Comparison of ENCODE assay signal across 8 cellular contexts in genomic region chr14:102568115-102568614, GRCh38. TPM values are rescaled to one million over a fixed set of nuclear protein-coding genes. Genes with fewer than 3 reads are reported as not detected.
DNase-seq lines count a peak whose midpoint lies in the region; ATAC-seq, FAIRE-seq and TF ChIP-seq lines count a peak whose summit lies in the region.

No MANE protein-coding gene starts in this region.

- H3K27ac ChIP-seq in DND-41 (ENCODE audit: low read length) (no peak overlapping the region), RWPE1 (peak overlapping the region; percentile 66), K562 (ENCODE audit: extremely low read depth, low read depth, low read length) (peak overlapping the region; percentile 75), parathyroid adenoma (no peak overlapping the region)

- H2AFZ ChIP-seq in DND-41 (ENCODE audit: low read depth, low read length) (no peak overlapping the region), K562 (ENCODE audit: low read depth, low read length) (peak overlapping the region; percentile 94), parathyroid adenoma (peak overlapping the region; percentile 76)

- intact Hi-C loops in K562 (cut with micrococcal nuclease) = no loop called here

- DNase-seq in DND-41 = peak; percentile 33
- peak; percentile 53 for DNase-seq in RWPE1 (ENCODE audit: low spot score)
- DNase-seq in K562 (ENCODE audit: extremely low read depth in 1 of 4, low spot score in 3 of 4) = peak; percentile 67 to 88 (median 74)
- DNase-seq in amygdala (lab: John Stamatoyannopoulos, UW) = no peak
- no peak for DNase-seq in NCI-H2107 (lab: John Stamatoyannopoulos, UW)

- peak; percentile 99 for FAIRE-seq in K562 (lab: Jason Lieb, UNC)

- H3K79me2 ChIP-seq in DND-41 (ENCODE audit: insufficient read depth, low read length) (no peaks in the 10 kb centered on the region), K562 (ENCODE audit: control insufficient read depth, insufficient read depth, low read length) (no peaks in the 10 kb centered on the region), parathyroid adenoma (no peaks in the 10 kb centered on the region)

- no peaks in the 10 kb centered on the region for H3K4me1 ChIP-seq in DND-41 (ENCODE audit: insufficient read depth, low read length)
- H3K4me1 ChIP-seq in K562 (replicated peaks in 1 of 2; ENCODE audit: control insufficient read depth in 2 of 2, insufficient read depth in 2 of 2, low read length in 2 of 2) = peaks cover 22% of the 10 kb centered on the region in 2 experiments; a peak in 4 of 5 replicates
- peaks cover 6% of the 10 kb centered on the region for H3K4me1 ChIP-seq in parathyroid adenoma

- H3K9me3 ChIP-seq in DND-41 (ENCODE audit: insufficient read depth, low read length, severe bottlenecking) (no peaks in the 10 kb centered on the region), K562 (replicated peaks; ENCODE audit: control insufficient read depth, insufficient read depth, low read depth, low read length) (no peaks in the 10 kb centered on the region), parathyroid adenoma (ENCODE audit: control insufficient read depth, low read length) (no peaks in the 10 kb centered on the region)

- H3K9ac ChIP-seq in DND-41 (ENCODE audit: low read depth, low read length) (no peak overlapping the region), K562 (ENCODE audit: insufficient read depth in 1 of 2, low read depth in 2 of 2, low read length in 2 of 2) (peak overlapping the region; percentile 38 to 52; a peak in 3 of 4 replicates), parathyroid adenoma (no peak overlapping the region)

- TF ChIP-seq POLR2A in K562 (conservative IDR thresholded peaks at IDR 0.05) = peak; percentile 76

- no peak; the same call in 1 of the 2 replicates for TF ChIP-seq EP300 in K562 (IDR thresholded peaks at IDR 0.05; ENCODE audit: low read length)

- no peak for TF ChIP-seq CTCF in DND-41 (IDR thresholded peaks at IDR 0.05; ENCODE audit: borderline replicate concordance, extremely low read depth, low read length, poor library complexity, severe bottlenecking)
- TF ChIP-seq CTCF in RWPE1 (conservative IDR thresholded peaks at IDR 0.05; ENCODE audit: low read depth) = no peak
- peak in 1 of 3 experiments; percentile 2; a peak in 1 of 6 replicates for TF ChIP-seq CTCF in K562 (IDR thresholded peaks at IDR 0.05 in 2 of 3, conservative IDR thresholded peaks at IDR 0.05 in 1 of 3; ENCODE audit: insufficient read depth in 2 of 3, low read depth in 1 of 3, low read length in 3 of 3)
- no peak for TF ChIP-seq CTCF in parathyroid adenoma (IDR thresholded peaks at IDR 0.05)

- POLR2A ChIA-PET in RWPE1 (lab: Yijun Ruan, JAX; ENCODE audit: low non-redundant PET) = interaction anchor here (0.6 to 0.7 kb wide), 2 partner anchors 9 to 39 kb away, joined by 4 read pairs; no protein-coding TSS in a partner anchor
- POLR2A ChIA-PET in K562 (lab: Yijun Ruan, JAX) = interaction anchor here (0.5 to 1.2 kb wide), 4 partner anchors 8 to 41 kb away, joined by 3 to 5 read pairs (median 3); no protein-coding TSS in a partner anchor

- no peak for TF ChIP-seq RAD21 in K562 (CRISPR knock-in tag; conservative IDR thresholded peaks at IDR 0.05 in 1 of 2, IDR thresholded peaks at IDR 0.05 in 1 of 2)

- H3K27me3 ChIP-seq in DND-41 (ENCODE audit: insufficient read depth, low read length, poor library complexity) = no peaks in the 10 kb centered on the region
- H3K27me3 ChIP-seq in K562 (ENCODE audit: control insufficient read depth in 2 of 2, insufficient read depth in 2 of 2, low read length in 2 of 2) = no peaks in the 10 kb centered on the region
- no peaks in the 10 kb centered on the region for H3K27me3 ChIP-seq in parathyroid adenoma (ENCODE audit: control insufficient read depth, insufficient read depth, low read length)

- H3K4me3 ChIP-seq in DND-41 (ENCODE audit: low read depth in 1 of 2, low read length in 2 of 2) (no peak overlapping the region), K562 (peak overlapping the region; percentile 23; the same call in 1 of the 2 replicates), parathyroid adenoma (ENCODE audit: low read depth, low read length) (no peak overlapping the region)

- no TSS peak for BruUV-seq in K562 (replicated peaks; lab: Mats Ljungman, UMichigan)

- 0% methylated on average over 6 of the region's 7 CpGs for WGBS in K562 (ENCODE audit: insufficient coverage, low coverage, missing lambda C conversion rate)

- no peaks in the 10 kb centered on the region for H3K36me3 ChIP-seq in DND-41 (ENCODE audit: insufficient read depth, low read length)
- no peaks in the 10 kb centered on the region for H3K36me3 ChIP-seq in K562 (ENCODE audit: control insufficient read depth, insufficient read depth, low read length)
- H3K36me3 ChIP-seq in parathyroid adenoma (ENCODE audit: control insufficient read depth, insufficient read depth, low read length) = no peaks in the 10 kb centered on the region

- no peak overlapping the region for H3K4me2 ChIP-seq in DND-41 (ENCODE audit: insufficient read depth, low read length)
- H3K4me2 ChIP-seq in K562 (ENCODE audit: insufficient read depth, low read length) = peak overlapping the region; percentile 66
- peak overlapping the region; percentile 51 for H3K4me2 ChIP-seq in parathyroid adenoma (ENCODE audit: low read length)

- no peaks in the 10 kb centered on the region for H4K20me1 ChIP-seq in DND-41 (ENCODE audit: insufficient read depth, low read length)
- H4K20me1 ChIP-seq in K562 (replicated peaks; ENCODE audit: control insufficient read depth, insufficient read depth, low read length) = no peaks in the 10 kb centered on the region

- CTCF ChIA-PET in RWPE1 (lab: Yijun Ruan, JAX) (interaction anchor here (0.6 kb wide), 1 partner anchor 204 kb away, joined by 3 read pairs; no protein-coding TSS in a partner anchor), K562 (lab: Yijun Ruan, JAX; ENCODE audit: low intra/inter-chr PET ratio) (no interaction called here)

- ATAC-seq in DND-41 (ENCODE audit: insufficient read depth, low read depth) (peak; percentile 62; the same call in 2 of the 3 replicates), K562 (peak; percentile 97), GM18858 (IDR thresholded peaks at IDR 0.05; ENCODE audit: unreplicated experiment) (no peak), HG03097 (IDR thresholded peaks at IDR 0.05; ENCODE audit: low FRiP score, unreplicated experiment) (no peak)

- no peaks in the 10 kb centered on the region for H3K9me1 ChIP-seq in K562 (ENCODE audit: control insufficient read depth, insufficient read depth, low read length)

- in situ Hi-C loops in K562 (cut with MboI) = no loop called here

TF ChIP-seq in K562, 482 proteins besides CTCF, POLR2A, EP300 and RAD21 (continues in another document):
- no peak for TF ChIP-seq ZBTB17 (CRISPR knock-in tag; IDR thresholded peaks at IDR 0.05)

RNA-seq across cellular contexts. Expression of gene RCOR1, which starts 24.3 kb away (rescaled TPM):
- total RNA-seq in K562 (2011; cell fraction: chromatin; rRNA removed; ENCODE audit: low replicate concordance) = 52.9 and 97.1 TPM in 2 replicates
- 37.2 and 37.4 TPM in 2 replicates for total RNA-seq in K562 (2011; cell fraction: nucleolus; rRNA removed)
- 55.9 and 83.7 TPM in 2 replicates for total RNA-seq in K562 (2011; cell fraction: nucleoplasm; rRNA removed)
- total RNA-seq in K562 (2014; rRNA removed) = 12.8 and 14.5 TPM in 2 replicates
- total RNA-seq in K562 (2014; rRNA removed; fragmentation: Illumina TruSeq; extraction: Trizol) = 28.4 and 34.6 TPM in 2 replicates
- 20.9 and 21.6 TPM in 2 replicates for total RNA-seq in K562 (2015; rRNA removed; fragmentation: Illumina TruSeq; extraction: Trizol)
- total RNA-seq in K562 (2021) = 39.9 and 47.9 TPM in 2 replicates
- polyA plus RNA-seq in K562 (2011; rRNA removed) = 28.7 and 29.3 TPM in 2 replicates
- 14.3 and 23.5 TPM in 2 replicates for polyA plus RNA-seq in K562 (2011; cell fraction: cytosol; rRNA removed)
- 28.5 and 38.9 TPM in 2 replicates for polyA plus RNA-seq in K562 (2011; cell fraction: nucleus; rRNA removed)
- 21.9 and 22.8 TPM in 2 replicates for polyA plus RNA-seq in K562 (2012)
- polyA plus RNA-seq in K562 (2014; fragmentation: Illumina TruSeq; extraction: Trizol) = 35.3 and 35.6 TPM in 2 replicates
- 10 to 100 TPM in 1 of 2 experiments, 1 to 10 TPM in 1; 8.5 to 10.9 TPM for polyA plus RNA-seq in K562 (2014; fragmentation: Nextera tagmentation; extraction: Ambion mirVana)
- 16.9 and 19.1 TPM in 2 replicates for polyA plus RNA-seq in K562 (2014; rRNA removed)
- polyA minus RNA-seq in K562 (2011; rRNA and poly(A)+ RNA removed) = 34.1 and 35.8 TPM in 2 replicates
- polyA minus RNA-seq in K562 (2011; cell fraction: cytosol; rRNA and poly(A)+ RNA removed) = 22.5 and 26.1 TPM in 2 replicates
- polyA minus RNA-seq in K562 (2011; cell fraction: nucleus; rRNA and poly(A)+ RNA removed) = 12.4 and 24.8 TPM in 2 replicates

RNA-seq across cellular contexts. Expression of gene ANKRD9, which starts 58.6 kb away (rescaled TPM):
- total RNA-seq in K562 (2011; cell fraction: chromatin; rRNA removed; ENCODE audit: low replicate concordance) = 19.3 and 49.4 TPM in 2 replicates
- total RNA-seq in K562 (2011; cell fraction: nucleolus; rRNA removed) = 48.4 and 58.8 TPM in 2 replicates
- total RNA-seq in K562 (2011; cell fraction: nucleoplasm; rRNA removed) = 30.0 and 36.6 TPM in 2 replicates
- 29.4 and 29.5 TPM in 2 replicates for total RNA-seq in K562 (2014; rRNA removed)
- 3.3 and 3.7 TPM in 2 replicates for total RNA-seq in K562 (2014; rRNA removed; fragmentation: Illumina TruSeq; extraction: Trizol)
- total RNA-seq in K562 (2015; rRNA removed; fragmentation: Illumina TruSeq; extraction: Trizol) = 5.0 and 5.3 TPM in 2 replicates
- 32.9 and 34.8 TPM in 2 replicates for total RNA-seq in K562 (2021)
- 15.4 and 20.4 TPM in 2 replicates for polyA plus RNA-seq in K562 (2011; rRNA removed)
- 26.0 and 97.0 TPM in 2 replicates for polyA plus RNA-seq in K562 (2011; cell fraction: cytosol; rRNA removed)
- 106 and 194 TPM in 2 replicates for polyA plus RNA-seq in K562 (2011; cell fraction: nucleus; rRNA removed)
- 12.9 and 30.7 TPM in 2 replicates for polyA plus RNA-seq in K562 (2012)
- 4.0 and 4.3 TPM in 2 replicates for polyA plus RNA-seq in K562 (2014; fragmentation: Illumina TruSeq; extraction: Trizol)
- under 1 TPM; 0.04 to 0.06 TPM for polyA plus RNA-seq in K562 (2014; fragmentation: Nextera tagmentation; extraction: Ambion mirVana)
- 27.5 and 29.9 TPM in 2 replicates for polyA plus RNA-seq in K562 (2014; rRNA removed)
- polyA minus RNA-seq in K562 (2011; rRNA and poly(A)+ RNA removed) = 3.5 and 3.7 TPM in 2 replicates
- polyA minus RNA-seq in K562 (2011; cell fraction: cytosol; rRNA and poly(A)+ RNA removed) = 7.4 and 12.8 TPM in 2 replicates
- polyA minus RNA-seq in K562 (2011; cell fraction: nucleus; rRNA and poly(A)+ RNA removed) = 18.6 and 23.2 TPM in 2 replicates

Comparison
In these comparisons a context has a peak if more than half of its experiments do, and no peak if none do; other contexts are left out.
1. ATAC-seq: peak in DND-41 (single experiment) and K562 (single experiment); none in GM18858 (single experiment) and HG03097 (single experiment).
2. DNase-seq: peak in DND-41 (single experiment), RWPE1 (single experiment) and K562 (4 of 4); none in amygdala (0 of 56) and NCI-H2107 (single experiment).
3. H3K27ac ChIP-seq: peak in RWPE1 (single experiment) and K562 (single experiment); none in DND-41 (single experiment) and parathyroid adenoma (single experiment).
4. H3K9ac ChIP-seq: peak in K562 (2 of 2); none in DND-41 (single experiment) and parathyroid adenoma (single experiment).